Comparison of ENCODE assay signal across 1 cellular context in genomic region chr12:2794736-2795289, GRCh38.
TF ChIP-seq lines count a peak whose summit lies in the region.

Gene FKBP4 (plus strand): TSS chr12:2794970. CDS start chr12:2795140, 170 bp downstream.

TF ChIP-seq in WTC11, 78 proteins besides CTCF, POLR2A, EP300 and RAD21 (continued from another document and continues in another):
- TF ChIP-seq TCF7 (CRISPR knock-in tag; IDR thresholded peaks at IDR 0.05; ENCODE audit: low read depth) (no peak), ELF4 (CRISPR knock-in tag; IDR thresholded peaks at IDR 0.05; ENCODE audit: low read depth) (peak; percentile 88; the same call in 1 of the 2 replicates), PRDM15 (CRISPR knock-in tag; IDR thresholded peaks at IDR 0.05) (no peak), ZNF396 (CRISPR knock-in tag; IDR thresholded peaks at IDR 0.05; ENCODE audit: borderline replicate concordance) (no peak), GABPB1 (CRISPR knock-in tag; IDR thresholded peaks at IDR 0.05) (peak; percentile 48; the same call in 1 of the 2 replicates), ZNF671 (CRISPR knock-in tag; IDR thresholded peaks at IDR 0.05) (no peak), ZNF425 (CRISPR knock-in tag; conservative IDR thresholded peaks at IDR 0.05) (no peak), JAZF1 (CRISPR knock-in tag; IDR thresholded peaks at IDR 0.05) (no peak), EMX1 (CRISPR knock-in tag; IDR thresholded peaks at IDR 0.05) (no peak), ATF6 (CRISPR knock-in tag; IDR thresholded peaks at IDR 0.05) (no peak), GRHL2 (CRISPR knock-in tag; IDR thresholded peaks at IDR 0.05; ENCODE audit: insufficient replicate concordance, severe bottlenecking) (no peak), TP53 (CRISPR knock-in tag; IDR thresholded peaks at IDR 0.05) (peak; percentile 94), ZNF138 (CRISPR knock-in tag; conservative IDR thresholded peaks at IDR 0.05) (peak; percentile 84; the same call in 1 of the 2 replicates), ATF1 (CRISPR knock-in tag; IDR thresholded peaks at IDR 0.05) (no peak), CREB1 (CRISPR knock-in tag; IDR thresholded peaks at IDR 0.05) (no peak), MYBL2 (CRISPR knock-in tag; IDR thresholded peaks at IDR 0.05) (peak; percentile 70; the same call in 1 of the 2 replicates), PREB (CRISPR knock-in tag; IDR thresholded peaks at IDR 0.05; ENCODE audit: borderline replicate concordance) (no peak), ERG (CRISPR knock-in tag; IDR thresholded peaks at IDR 0.05) (no peak), ETV6 (CRISPR knock-in tag; IDR thresholded peaks at IDR 0.05) (peak; percentile 98), SP1 (CRISPR knock-in tag; conservative IDR thresholded peaks at IDR 0.05) (peak; percentile 82), ZMAT4 (CRISPR knock-in tag; IDR thresholded peaks at IDR 0.05) (no peak), CBFB (CRISPR knock-in tag; IDR thresholded peaks at IDR 0.05; ENCODE audit: low read depth) (peak; percentile 75; the same call in 1 of the 2 replicates), RELA (CRISPR knock-in tag; IDR thresholded peaks at IDR 0.05; ENCODE audit: borderline replicate concordance) (peak; percentile 73; the same call in 1 of the 2 replicates), ZBTB43 (CRISPR knock-in tag; IDR thresholded peaks at IDR 0.05) (no peak; the same call in 1 of the 2 replicates), CREM (CRISPR knock-in tag; IDR thresholded peaks at IDR 0.05) (no peak), IRF1 (CRISPR knock-in tag; IDR thresholded peaks at IDR 0.05) (peak; percentile 90), ZNF219 (CRISPR knock-in tag; IDR thresholded peaks at IDR 0.05; ENCODE audit: borderline replicate concordance) (peak; percentile 72; the same call in 1 of the 2 replicates), ZNF263 (CRISPR knock-in tag; IDR thresholded peaks at IDR 0.05; ENCODE audit: low read depth) (no peak), USF2 (CRISPR knock-in tag; IDR thresholded peaks at IDR 0.05) (peak; percentile 56), TEAD4 (CRISPR knock-in tag; IDR thresholded peaks at IDR 0.05) (no peak), GTF2I (CRISPR knock-in tag; conservative IDR thresholded peaks at IDR 0.05) (no peak), E2F5 (CRISPR knock-in tag; IDR thresholded peaks at IDR 0.05) (peak; percentile 69), ATF3 (CRISPR knock-in tag; conservative IDR thresholded peaks at IDR 0.05) (no peak), RORB (CRISPR knock-in tag; IDR thresholded peaks at IDR 0.05) (no peak), ATF2 (CRISPR knock-in tag; IDR thresholded peaks at IDR 0.05; ENCODE audit: borderline replicate concordance, low read depth) (no peak), AFF4 (CRISPR knock-in tag; IDR thresholded peaks at IDR 0.05; ENCODE audit: borderline replicate concordance) (no peak)
